In genomic region chr5:66987949-66988838, GRCh38 we compare ENCODE assay signal across 10 cellular contexts.
DNase-seq lines count a peak whose midpoint lies in the region; ATAC-seq, FAIRE-seq and TF ChIP-seq lines count a peak whose summit lies in the region.
"Had no signal": no experiment of that assay in that cellular context is flagged by ENCODE, and none has a peak within 500 bp of the region (broad histone marks: within the 10 kb centered on the region; RNA-seq: fewer than 3 reads in every experiment).

No MANE protein-coding gene starts in this region.

- no peak overlapping the region for H3K27ac Mint-ChIP-seq in Calu3 (ENCODE audit: unreplicated experiment)

- peaks cover 17% of the 10 kb centered on the region for H3K27me3 Mint-ChIP-seq in Calu3 (ENCODE audit: unreplicated experiment)

- H3K4me1 Mint-ChIP-seq in Calu3 (ENCODE audit: low read depth, unreplicated experiment) = no peaks in the 10 kb centered on the region

- H3K4me3 Mint-ChIP-seq in Calu3 (ENCODE audit: low read depth, unreplicated experiment) = no peak overlapping the region

- no peak overlapping the region for H3K4me3 ChIP-seq in astrocyte of the cerebellum (ENCODE audit: low read depth, low read length)
- H3K4me3 ChIP-seq: SJCRH30, skin epidermis had no signal

- CTCF ChIA-PET in Calu3 (lab: Charles Lee) = interaction anchor here (0.6 kb wide), 1 partner anchor 1073 kb away, joined by 3 read pairs; no protein-coding TSS in a partner anchor

- intact Hi-C loops in Calu3 (cut with micrococcal nuclease; ENCODE audit: unreplicated experiment) = loop anchor here (2.0 to 5.0 kb wide), 3 partner anchors 163 to 219 kb away; no protein-coding TSS in a partner anchor

- peak; percentile 90 for FAIRE-seq in islet of Langerhans (lab: Jason Lieb, UNC)
- FAIRE-seq in urothelium cell line (lab: Jason Lieb, UNC) = no peak

- TF ChIP-seq CTCF in Calu3 (IDR thresholded peaks at IDR 0.05; ENCODE audit: unreplicated experiment) (peak; percentile 77), astrocyte of the cerebellum (IDR thresholded peaks at IDR 0.05; ENCODE audit: low read depth, low read length, missing control alignments) (peak; percentile 71)

- in situ Hi-C loops in astrocyte of the cerebellum (cut with HindIII; ENCODE audit: low sequenced_read_pairs) = no loop called here

- peak; percentile 76 for ATAC-seq in GM19395 (IDR thresholded peaks at IDR 0.05; ENCODE audit: unreplicated experiment)

- H3K9me3 Mint-ChIP-seq in Calu3 (ENCODE audit: low read depth, unreplicated experiment) = no peaks in the 10 kb centered on the region

- BruUV-seq in Calu3 (replicated peaks; lab: Mats Ljungman, UMichigan) = no TSS peak

- DNase-seq in Calu3 (no peak), NAMALWA (ENCODE audit: low spot score) (peak; percentile 67), astrocyte of the cerebellum (ENCODE audit: low read depth) (no peak), urothelium cell line (ENCODE audit: low spot score) (peak; percentile 30), NCI-H446 treated with DMSO at 0.1 percent for 48 hours (lab: John Stamatoyannopoulos, UW) (no peak)
- DNase-seq in activated naive CD4-positive, alpha-beta T cell treated with anti-CD3 and anti-CD28 coated beads, Interleukin-2, amount 50 U/mL, for 16 hours = no peak

- H3K36me3 Mint-ChIP-seq in Calu3 (ENCODE audit: insufficient read depth, unreplicated experiment) = no peaks in the 10 kb centered on the region

Comparison
In these comparisons a context has a peak if more than half of its experiments do, and no peak if none do; other contexts are left out.
1. DNase-seq: peak in NAMALWA (single experiment) and urothelium cell line (single experiment); none in Calu3 (single experiment), astrocyte of the cerebellum (single experiment), NCI-H446 treated with DMSO at 0.1 percent for 48 hours (single experiment) and activated naive CD4-positive, alpha-beta T cell treated with anti-CD3 and anti-CD28 coated beads, Interleukin-2, amount 50 U/mL, for 16 hours (single experiment).